ENCODE assay signal across 26 cellular contexts in the genomic region with DNA sequence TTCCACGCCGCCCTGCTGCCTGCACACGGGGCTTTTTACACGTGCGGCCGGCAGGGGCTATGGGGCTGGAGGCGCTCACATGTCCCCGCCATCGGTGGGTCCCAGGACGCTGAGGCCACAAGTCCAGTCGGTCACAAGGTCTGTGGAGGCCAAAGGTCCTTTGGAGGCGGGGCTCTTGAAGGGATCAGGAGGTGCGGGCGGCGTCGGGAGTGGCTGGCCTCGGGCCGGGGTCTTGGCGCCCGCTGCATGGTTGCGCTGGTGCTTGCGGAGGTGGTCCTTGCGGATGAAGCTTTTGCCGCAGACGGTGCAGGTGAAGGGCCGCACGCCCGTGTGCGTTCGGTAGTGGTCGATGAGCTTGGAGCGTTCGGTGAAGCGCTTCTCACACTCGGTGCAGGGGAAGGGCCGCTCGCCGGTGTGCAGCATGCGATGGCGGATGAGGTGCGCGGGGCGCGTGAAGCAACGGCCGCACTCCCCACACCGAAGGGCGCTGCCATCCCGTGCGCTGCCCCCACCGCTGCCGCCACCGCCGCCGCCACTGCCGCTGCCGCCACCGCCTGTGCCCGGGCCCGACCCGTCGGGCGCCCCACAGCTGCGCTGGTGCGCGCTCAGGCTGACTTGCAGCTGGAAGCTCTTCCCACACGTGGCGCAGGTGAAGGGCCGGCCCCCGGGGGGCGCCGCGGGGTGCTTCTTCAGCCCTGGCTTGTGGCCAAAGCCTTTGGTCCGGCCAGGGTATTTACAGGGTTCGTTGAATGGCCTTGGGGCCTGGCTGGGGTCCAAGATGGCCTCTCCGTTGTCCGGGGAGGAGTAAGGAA. TPM values are rescaled to one million over a fixed set of nuclear protein-coding genes. Genes with fewer than 3 reads are reported as not detected.
A peak's percentile ranks its signal among the peaks of the same experiment; 100 is the strongest.
DNase-seq lines count a peak whose midpoint lies in the region; ATAC-seq and TF ChIP-seq lines count a peak whose summit lies in the region.
"Had no signal": no experiment of that assay in that cellular context is flagged by ENCODE, and none has a peak within 500 bp of the region (broad histone marks: within the 10 kb centered on the region; RNA-seq: fewer than 3 reads in every experiment).

No MANE protein-coding gene starts in this region.

- H3K4me3 ChIP-seq in GM12864 (ENCODE audit: low read depth, low read length), result no peak overlapping the region
- H3K4me3 ChIP-seq in HCT116 (replicated peaks in 1 of 2; ENCODE audit: low read depth in 1 of 2, low read length in 2 of 2), result no peak overlapping the region
- no peak overlapping the region for H3K4me3 ChIP-seq in esophagus muscularis mucosa
- H3K4me3 ChIP-seq: ascending aorta, SK-N-MC, smooth muscle cell had no signal

- H3K9me3 ChIP-seq in HCT116 (ENCODE audit: control insufficient read depth in 1 of 2, insufficient read depth in 1 of 2, low read depth in 1 of 2, low read length in 2 of 2) (no peaks in the 10 kb centered on the region), esophagus muscularis mucosa (peaks cover 0 to 4% (median 0%) of the 10 kb centered on the region in 4 donors)
- H3K9me3 ChIP-seq: ascending aorta had no signal

- H3K4me1 ChIP-seq in HCT116 (ENCODE audit: control insufficient read depth in 1 of 2, insufficient read depth in 2 of 2, low read length in 2 of 2) (no peaks in the 10 kb centered on the region; a peak in 1 of 4 replicates), esophagus muscularis mucosa (no peaks in the 10 kb centered on the region)
- H3K4me1 ChIP-seq: ascending aorta had no signal

- WGBS in esophagus muscularis mucosa, result 92% methylated on average over 59 of the region's 77 CpGs

- peak; percentile 4 for TF ChIP-seq CTCF in GM12864 (IDR thresholded peaks at IDR 0.05; ENCODE audit: low read depth, low read length, missing control alignments)
- peak in 2 of 3 experiments; percentile 9 to 18; a peak in 2 of 6 replicates for TF ChIP-seq CTCF in HCT116 (IDR thresholded peaks at IDR 0.05 in 2 of 3, conservative IDR thresholded peaks at IDR 0.05 in 1 of 3; ENCODE audit: borderline replicate concordance in 1 of 3, insufficient read depth in 1 of 3, low read depth in 2 of 3, low read length in 2 of 3)
- no peak for TF ChIP-seq CTCF in esophagus muscularis mucosa (IDR thresholded peaks at IDR 0.05)

- H3K27me3 ChIP-seq in HCT116 (ENCODE audit: insufficient read depth, low read length), result no peaks in the 10 kb centered on the region
- H3K27me3 ChIP-seq in esophagus muscularis mucosa, result no peaks in the 10 kb centered on the region
- H3K27me3 ChIP-seq: ascending aorta had no signal

- TF ChIP-seq RAD21 in HCT116 (IDR thresholded peaks at IDR 0.05; ENCODE audit: low read depth), result no peak

- TF ChIP-seq POLR2A in HCT116 (IDR thresholded peaks at IDR 0.05; ENCODE audit: borderline replicate concordance, extremely low read depth, insufficient read depth, insufficient read length) (no peak), esophagus muscularis mucosa (IDR thresholded peaks at IDR 0.05; ENCODE audit: low read depth) (no peak)

- RAD21 ChIA-PET in HCT116 (lab: Charles Lee; ENCODE audit: low non-redundant PET in 1 of 2, low total read pairs in 2 of 2, uncharacterized antibody in 2 of 2, unreplicated experiment in 2 of 2), result no interaction called here

- H3K4me2 ChIP-seq in HCT116 (ENCODE audit: low read length), result no peak overlapping the region
- H3K4me2 ChIP-seq: smooth muscle cell had no signal

- no peak overlapping the region for H3K9ac ChIP-seq in HCT116 (ENCODE audit: low read length)

- no peaks in the 10 kb centered on the region for H3K9me2 ChIP-seq in HCT116 (ENCODE audit: insufficient read depth)

- TF ChIP-seq EP300 in esophagus muscularis mucosa (IDR thresholded peaks at IDR 0.05), result no peak

- DNase-seq in GM12864 (ENCODE audit: low read depth), result no peak
- DNase-seq in HCT116 (ENCODE audit: low read depth, low spot score), result no peak
- DNase-seq in esophagus muscularis mucosa (ENCODE audit: extremely low spot score), result peak; percentile 80
- peak; percentile 78 for DNase-seq in posterior vena cava (ENCODE audit: low spot score)
- DNase-seq in DMS 273 (lab: John Stamatoyannopoulos, UW; ENCODE audit: unreplicated experiment), result no peak
- DNase-seq in NCI-H226, result no peak
- DNase-seq: activated CD4-positive, alpha-beta T cell treated with anti-CD3 and anti-CD28 coated beads for 4 hours; activated CD8-positive, alpha-beta memory T cell treated with anti-CD3 and anti-CD28 coated beads, Interleukin-2, amount 10 ng/mL, durations not matched to agents 7 days and 5 days; Calu3; central memory CD4-positive, alpha-beta T cell; dermis blood vessel endothelial cell; kidney; mammary epithelial cell; MV-4-11; NCI-H1694; NCI-H526 treated with DMSO at 0.1 percent for 48 hours; nucleus accumbens; RPMI8226; T-helper 2 cell had no signal

- BruUV-seq in HCT116 (replicated peaks; lab: Mats Ljungman, UMichigan), result no TSS peak

- peaks cover 12% of the 10 kb centered on the region for H3K79me2 ChIP-seq in HCT116 (ENCODE audit: insufficient read depth, low read length)

- ATAC-seq in HCT116, result no peak
- no peak for ATAC-seq in HG02870 (IDR thresholded peaks at IDR 0.05; ENCODE audit: unreplicated experiment)
- no peak for ATAC-seq in HG02759 (IDR thresholded peaks at IDR 0.05; ENCODE audit: unreplicated experiment)
- ATAC-seq: activated CD8-positive, alpha-beta memory T cell treated with anti-CD3 and anti-CD28 coated beads, Interleukin-2, amount 10 ng/mL, durations not matched to agents 7 days and 5 days; stimulated activated effector memory CD8-positive, alpha-beta T cell treated with anti-CD3 and anti-CD28 coated beads, Interleukin-12 subunit alpha, Interleukin-12 subunit beta, amount 100 ng/mL, for 72 hours had no signal

- peaks cover 14 to 41% of the 10 kb centered on the region in 2 experiments for H3K36me3 ChIP-seq in HCT116 (ENCODE audit: control insufficient read depth in 1 of 2, insufficient read depth in 2 of 2, low read length in 2 of 2)
- peaks cover 49 to 80% (median 72%) of the 10 kb centered on the region in 4 donors for H3K36me3 ChIP-seq in esophagus muscularis mucosa

- no peaks in the 10 kb centered on the region for H4K20me1 ChIP-seq in HCT116 (ENCODE audit: insufficient read depth)

- no peak overlapping the region for H2AFZ ChIP-seq in HCT116 (ENCODE audit: low read depth, low read length, poor library complexity, severe bottlenecking)

- CTCF ChIA-PET in HCT116 (lab: Charles Lee), result no interaction called here

- POLR2A ChIA-PET in HCT116 (lab: Charles Lee), result no interaction called here

- H3K27ac ChIP-seq in HCT116 (ENCODE audit: low read depth, low read length) (no peak overlapping the region), esophagus muscularis mucosa (replicated peaks in 1 of 4) (no peak overlapping the region)
- H3K27ac ChIP-seq: ascending aorta, C4-2B, SK-N-MC had no signal

- intact Hi-C loops in HCT116 (cut with micrococcal nuclease), result no loop called here
- intact Hi-C loops in esophagus muscularis mucosa (cut with DNase I), result no loop called here
- intact Hi-C loops in posterior vena cava (cut with DNase I), result no loop called here

TF ChIP-seq in HCT116, 20 proteins besides CTCF, POLR2A, EP300 and RAD21 (continues in another document):
- TF ChIP-seq SRF (IDR thresholded peaks at IDR 0.05; ENCODE audit: low read depth) (no peak), EZH2 (IDR thresholded peaks at IDR 0.05) (no peak), SIN3A (IDR thresholded peaks at IDR 0.05; ENCODE audit: low read depth) (no peak), YY1 (IDR thresholded peaks at IDR 0.05; ENCODE audit: extremely low read depth, insufficient replicate concordance, low read depth, low read length) (no peak), FOSL1 (IDR thresholded peaks at IDR 0.05; ENCODE audit: low read depth) (no peak), EGR1 (IDR thresholded peaks at IDR 0.05; ENCODE audit: low read depth) (no peak), CEBPB (IDR thresholded peaks at IDR 0.05; ENCODE audit: low read depth) (no peak), CBX3 (IDR thresholded peaks at IDR 0.05; ENCODE audit: low read depth) (no peak)
- TF ChIP-seq, protein P1, sequence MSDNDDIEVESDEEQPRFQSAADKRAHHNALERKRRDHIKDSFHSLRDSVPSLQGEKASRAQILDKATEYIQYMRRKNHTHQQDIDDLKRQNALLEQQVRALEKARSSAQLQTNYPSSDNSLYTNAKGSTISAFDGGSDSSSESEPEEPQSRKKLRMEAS (IDR thresholded peaks at IDR 0.05), result no peak
- TF ChIP-seq, protein P2, sequence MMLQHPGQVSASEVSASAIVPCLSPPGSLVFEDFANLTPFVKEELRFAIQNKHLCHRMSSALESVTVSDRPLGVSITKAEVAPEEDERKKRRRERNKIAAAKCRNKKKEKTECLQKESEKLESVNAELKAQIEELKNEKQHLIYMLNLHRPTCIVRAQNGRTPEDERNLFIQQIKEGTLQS (IDR thresholded peaks at IDR 0.05), result no peak
- TF ChIP-seq, protein P3, sequence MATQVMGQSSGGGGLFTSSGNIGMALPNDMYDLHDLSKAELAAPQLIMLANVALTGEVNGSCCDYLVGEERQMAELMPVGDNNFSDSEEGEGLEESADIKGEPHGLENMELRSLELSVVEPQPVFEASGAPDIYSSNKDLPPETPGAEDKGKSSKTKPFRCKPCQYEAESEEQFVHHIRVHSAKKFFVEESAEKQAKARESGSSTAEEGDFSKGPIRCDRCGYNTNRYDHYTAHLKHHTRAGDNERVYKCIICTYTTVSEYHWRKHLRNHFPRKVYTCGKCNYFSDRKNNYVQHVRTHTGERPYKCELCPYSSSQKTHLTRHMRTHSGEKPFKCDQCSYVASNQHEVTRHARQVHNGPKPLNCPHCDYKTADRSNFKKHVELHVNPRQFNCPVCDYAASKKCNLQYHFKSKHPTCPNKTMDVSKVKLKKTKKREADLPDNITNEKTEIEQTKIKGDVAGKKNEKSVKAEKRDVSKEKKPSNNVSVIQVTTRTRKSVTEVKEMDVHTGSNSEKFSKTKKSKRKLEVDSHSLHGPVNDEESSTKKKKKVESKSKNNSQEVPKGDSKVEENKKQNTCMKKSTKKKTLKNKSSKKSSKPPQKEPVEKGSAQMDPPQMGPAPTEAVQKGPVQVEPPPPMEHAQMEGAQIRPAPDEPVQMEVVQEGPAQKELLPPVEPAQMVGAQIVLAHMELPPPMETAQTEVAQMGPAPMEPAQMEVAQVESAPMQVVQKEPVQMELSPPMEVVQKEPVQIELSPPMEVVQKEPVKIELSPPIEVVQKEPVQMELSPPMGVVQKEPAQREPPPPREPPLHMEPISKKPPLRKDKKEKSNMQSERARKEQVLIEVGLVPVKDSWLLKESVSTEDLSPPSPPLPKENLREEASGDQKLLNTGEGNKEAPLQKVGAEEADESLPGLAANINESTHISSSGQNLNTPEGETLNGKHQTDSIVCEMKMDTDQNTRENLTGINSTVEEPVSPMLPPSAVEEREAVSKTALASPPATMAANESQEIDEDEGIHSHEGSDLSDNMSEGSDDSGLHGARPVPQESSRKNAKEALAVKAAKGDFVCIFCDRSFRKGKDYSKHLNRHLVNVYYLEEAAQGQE (IDR thresholded peaks at IDR 0.05; ENCODE audit: low read depth), result no peak

RNA-seq across cellular contexts. Expression of gene ZNF777, which starts 13.7 kb away (rescaled TPM):
- total RNA-seq in HCT116 (2021; ENCODE audit: unreplicated experiment), result 15.6 TPM
- polyA plus RNA-seq in HCT116 (2012), result 13.1 and 13.5 TPM in 2 replicates
- total RNA-seq in esophagus muscularis mucosa, result 10 to 100 TPM in 3 of 4 donors, 1 to 10 TPM in 1; 6.6 to 17.4 (median 13.7) TPM
- 1 to 10 TPM; 8.5 to 9.5 TPM for total RNA-seq in posterior vena cava

RNA-seq across cellular contexts. Expression of gene ZNF746, which starts 23.1 kb away (rescaled TPM):
- 18.7 TPM for total RNA-seq in HCT116 (2021; ENCODE audit: unreplicated experiment)
- polyA plus RNA-seq in HCT116 (2012), result 11.4 and 12.5 TPM in 2 replicates
- total RNA-seq in esophagus muscularis mucosa, result 10 to 100 TPM; 20.9 to 28.7 (median 27.9) TPM
- 10 to 100 TPM; 12.6 to 13.1 TPM for total RNA-seq in posterior vena cava

Comparison
In these comparisons a context has a peak if more than half of its experiments do, and no peak if none do; other contexts are left out.
1. DNase-seq: peak in esophagus muscularis mucosa (single experiment) and posterior vena cava (single experiment); none in GM12864 (single experiment), HCT116 (single experiment), DMS 273 (single experiment) and NCI-H226 (single experiment).
2. CTCF ChIP-seq: peak in GM12864 (single experiment) and HCT116 (2 of 3); none in esophagus muscularis mucosa (0 of 3).